1 cellular context compared by ENCODE assay signal in genomic region chr14:52926994-52927393, GRCh38.
TF ChIP-seq lines count a peak whose summit lies in the region.

No MANE protein-coding gene starts in this region.

TF ChIP-seq in HEK293, 187 proteins besides CTCF, POLR2A, EP300 and RAD21:
- TF ChIP-seq ZEB2 (tag by site-specific recombination; IDR thresholded peaks at IDR 0.05), result peak; percentile 49; the same call in 1 of the 2 replicates
- TF ChIP-seq ZNF791 (tag by site-specific recombination; IDR thresholded peaks at IDR 0.05), result no peak
- TF ChIP-seq, protein P1, sequence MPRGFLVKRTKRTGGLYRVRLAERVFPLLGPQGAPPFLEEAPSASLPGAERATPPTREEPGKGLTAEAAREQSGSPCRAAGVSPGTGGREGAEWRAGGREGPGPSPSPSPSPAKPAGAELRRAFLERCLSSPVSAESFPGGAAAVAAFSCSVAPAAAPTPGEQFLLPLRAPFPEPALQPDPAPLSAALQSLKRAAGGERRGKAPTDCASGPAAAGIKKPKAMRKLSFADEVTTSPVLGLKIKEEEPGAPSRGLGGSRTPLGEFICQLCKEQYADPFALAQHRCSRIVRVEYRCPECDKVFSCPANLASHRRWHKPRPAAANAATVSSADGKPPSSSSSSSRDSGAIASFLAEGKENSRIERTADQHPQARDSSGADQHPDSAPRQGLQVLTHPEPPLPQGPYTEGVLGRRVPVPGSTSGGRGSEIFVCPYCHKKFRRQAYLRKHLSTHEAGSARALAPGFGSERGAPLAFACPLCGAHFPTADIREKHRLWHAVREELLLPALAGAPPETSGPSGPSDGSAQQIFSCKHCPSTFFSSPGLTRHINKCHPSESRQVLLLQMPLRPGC (tag by site-specific recombination; IDR thresholded peaks at IDR 0.05), result peak; percentile 41; the same call in 1 of the 2 replicates
- TF ChIP-seq ZNF311 (tag by site-specific recombination; IDR thresholded peaks at IDR 0.05; ENCODE audit: borderline replicate concordance), result no peak
- TF ChIP-seq PRDM2 (tag by site-specific recombination; IDR thresholded peaks at IDR 0.05; ENCODE audit: borderline replicate concordance), result no peak
- TF ChIP-seq, protein P2, sequence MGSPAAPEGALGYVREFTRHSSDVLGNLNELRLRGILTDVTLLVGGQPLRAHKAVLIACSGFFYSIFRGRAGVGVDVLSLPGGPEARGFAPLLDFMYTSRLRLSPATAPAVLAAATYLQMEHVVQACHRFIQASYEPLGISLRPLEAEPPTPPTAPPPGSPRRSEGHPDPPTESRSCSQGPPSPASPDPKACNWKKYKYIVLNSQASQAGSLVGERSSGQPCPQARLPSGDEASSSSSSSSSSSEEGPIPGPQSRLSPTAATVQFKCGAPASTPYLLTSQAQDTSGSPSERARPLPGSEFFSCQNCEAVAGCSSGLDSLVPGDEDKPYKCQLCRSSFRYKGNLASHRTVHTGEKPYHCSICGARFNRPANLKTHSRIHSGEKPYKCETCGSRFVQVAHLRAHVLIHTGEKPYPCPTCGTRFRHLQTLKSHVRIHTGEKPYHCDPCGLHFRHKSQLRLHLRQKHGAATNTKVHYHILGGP (tag by site-specific recombination; IDR thresholded peaks at IDR 0.05), result peak; percentile 73; the same call in 1 of the 2 replicates
- TF ChIP-seq SP7 (tag by site-specific recombination; IDR thresholded peaks at IDR 0.05), result 0 out of 2 replicates have a peak, but pooled peaks have one; percentile 13
- TF ChIP-seq PRDM6 (tag by site-specific recombination; IDR thresholded peaks at IDR 0.05), result peak; percentile 38; the same call in 1 of the 2 replicates
- 0 out of 2 replicates have a peak, but pooled peaks have one; percentile 20 for TF ChIP-seq OVOL3 (tag by site-specific recombination; IDR thresholded peaks at IDR 0.05)
- peak; percentile 90 for TF ChIP-seq WT1 (tag by site-specific recombination; IDR thresholded peaks at IDR 0.05)
- 0 out of 2 replicates have a peak, but pooled peaks have one; percentile 14 for TF ChIP-seq ZNF335 (tag by site-specific recombination; conservative IDR thresholded peaks at IDR 0.05)
- peak; percentile 18; the same call in 1 of the 2 replicates for TF ChIP-seq ZNF629 (tag by site-specific recombination; IDR thresholded peaks at IDR 0.05)
- TF ChIP-seq KLF7 (tag by site-specific recombination; IDR thresholded peaks at IDR 0.05; ENCODE audit: borderline replicate concordance), result no peak
- TF ChIP-seq, protein P3, sequence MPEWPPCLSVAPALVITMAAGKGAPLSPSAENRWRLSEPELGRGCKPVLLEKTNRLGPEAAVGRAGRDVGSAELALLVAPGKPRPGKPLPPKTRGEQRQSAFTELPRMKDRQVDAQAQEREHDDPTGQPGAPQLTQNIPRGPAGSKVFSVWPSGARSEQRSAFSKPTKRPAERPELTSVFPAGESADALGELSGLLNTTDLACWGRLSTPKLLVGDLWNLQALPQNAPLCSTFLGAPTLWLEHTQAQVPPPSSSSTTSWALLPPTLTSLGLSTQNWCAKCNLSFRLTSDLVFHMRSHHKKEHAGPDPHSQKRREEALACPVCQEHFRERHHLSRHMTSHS (tag by site-specific recombination; IDR thresholded peaks at IDR 0.05), result no peak
